In the genomic region with DNA sequence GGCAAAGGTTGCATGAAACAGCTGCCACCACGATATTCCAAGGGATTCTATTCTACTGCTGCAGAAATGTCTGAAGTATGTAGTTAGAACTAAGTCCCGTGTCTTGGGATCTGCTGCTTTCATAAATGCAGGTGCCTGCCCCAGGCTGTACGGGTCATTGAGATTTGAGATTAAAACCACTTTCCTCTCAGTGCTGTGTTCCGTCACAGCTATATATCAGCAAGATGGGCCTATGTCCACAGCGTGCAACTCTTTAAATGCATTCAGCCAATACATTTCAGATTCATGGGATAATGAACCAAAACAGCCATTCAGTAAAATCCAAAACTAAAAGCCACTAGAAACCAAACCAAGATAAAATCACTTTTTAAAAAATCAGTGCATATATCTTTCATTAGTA, we compare ENCODE assay signal across 28 cellular contexts.
"Had no signal": no experiment of that assay in that cellular context is flagged by ENCODE, and none has a peak within 500 bp of the region (broad histone marks: within the 10 kb centered on the region; RNA-seq: fewer than 3 reads in every experiment).

No MANE protein-coding gene starts in this region.

- H3K4me3 Mint-ChIP-seq: activated CD4-positive, alpha-beta T cell treated with anti-CD3 and anti-CD28 coated beads, Interleukin-2, amount 10 ng/mL, durations not matched to agents 7 days and 5 days; activated CD8-positive, alpha-beta T cell treated with anti-CD3 and anti-CD28 coated beads for 36 hours; activated naive CD8-positive, alpha-beta T cell; activated T-cell treated with anti-CD3 and anti-CD28 coated beads, Interleukin-2, amount 50 U/mL, for 4 hours; activated T-helper 17 cell treated with anti-CD3 and anti-CD28 coated beads, Interleukin-2, amount 50 U/mL, for 72 hours; central memory CD8-positive, alpha-beta T cell; dendritic cell treated with granulocyte-macrophage colony-stimulating factor and Interleukin-4, amounts not matched to agents 40 ng/mL and 50 ng/mL, for 4 days; endodermal cell; T-helper 17 cell; T-helper 2 cell treated with Interferon-gamma antibody and Interleukin-4, amounts not matched to agents 5 μg/mL and 100 μg/mL, for 36 hours had no signal

- H3K27ac Mint-ChIP-seq: activated CD4-positive, alpha-beta T cell treated with anti-CD3 and anti-CD28 coated beads, Interleukin-2, amount 10 ng/mL, durations not matched to agents 7 days and 5 days; activated CD8-positive, alpha-beta T cell treated with anti-CD3 and anti-CD28 coated beads for 36 hours; activated naive CD8-positive, alpha-beta T cell; activated T-helper 17 cell treated with anti-CD3 and anti-CD28 coated beads, Interleukin-2, amount 50 U/mL, for 72 hours; dendritic cell treated with granulocyte-macrophage colony-stimulating factor and Interleukin-4, amounts not matched to agents 40 ng/mL and 50 ng/mL, for 4 days; endodermal cell; T-helper 17 cell; T-helper 2 cell treated with Interferon-gamma antibody and Interleukin-4, amounts not matched to agents 5 μg/mL and 100 μg/mL, for 36 hours had no signal

- H3K4me3 ChIP-seq: coronary artery, dorsolateral prefrontal cortex had no signal

- H3K36me3 Mint-ChIP-seq: activated naive CD8-positive, alpha-beta T cell had no signal

- ATAC-seq: activated CD8-positive, alpha-beta T cell treated with anti-CD3 and anti-CD28 coated beads for 36 hours; activated T-cell treated with anti-CD3 and anti-CD28 coated beads, Interleukin-2, amount 50 U/mL, for 4 hours; activated T-helper 17 cell treated with anti-CD3 and anti-CD28 coated beads, Interleukin-2, amount 50 U/mL, for 72 hours; esophagus mucosa; T-helper 17 cell had no signal

- H3K4me1 Mint-ChIP-seq: activated CD4-positive, alpha-beta T cell treated with anti-CD3 and anti-CD28 coated beads, Interleukin-2, amount 10 ng/mL, durations not matched to agents 7 days and 5 days; activated T-helper 17 cell treated with anti-CD3 and anti-CD28 coated beads, Interleukin-2, amount 50 U/mL, for 72 hours; central memory CD8-positive, alpha-beta T cell; T-helper 17 cell had no signal

- H3K27me3 Mint-ChIP-seq: activated CD4-positive, alpha-beta T cell treated with anti-CD3 and anti-CD28 coated beads, Interleukin-2, amount 10 ng/mL, durations not matched to agents 7 days and 5 days; activated CD8-positive, alpha-beta T cell treated with anti-CD3 and anti-CD28 coated beads for 36 hours; activated naive CD8-positive, alpha-beta T cell; activated T-helper 17 cell treated with anti-CD3 and anti-CD28 coated beads, Interleukin-2, amount 50 U/mL, for 72 hours; central memory CD8-positive, alpha-beta T cell; dendritic cell treated with granulocyte-macrophage colony-stimulating factor and Interleukin-4, amounts not matched to agents 40 ng/mL and 50 ng/mL, for 4 days; T-helper 17 cell had no signal

- H3K36me3 ChIP-seq: brain microvascular endothelial cell had no signal

- DNase-seq: activated CD4-positive, alpha-beta T cell treated with anti-CD3 and anti-CD28 coated beads for 4 hours; activated CD4-positive, alpha-beta T cell treated with anti-CD3 and anti-CD28 coated beads, Interleukin-2, amount 10 ng/mL, durations not matched to agents 7 days and 5 days; activated CD4-positive, alpha-beta T cell treated with anti-CD3 and anti-CD28 coated beads, Interleukin-2, amount 50 U/mL, for 48 hours; activated CD4-positive, CD25-positive, alpha-beta regulatory T cell; activated CD4-positive, CD25-positive, alpha-beta regulatory T cell treated with anti-CD3 and anti-CD28 coated beads, Interleukin-2, amount 50 U/mL, for 72 hours; activated CD8-positive, alpha-beta memory T cell treated with anti-CD3 and anti-CD28 coated beads for 24 hours; activated CD8-positive, alpha-beta T cell treated with anti-CD3 and anti-CD28 coated beads for 36 hours; activated effector memory CD4-positive, alpha-beta T cell treated with Interleukin-2 at 50 U/mL for 16 hours; activated gamma-delta T cell treated with Interleukin-2 at 50 U/mL for 16 hours; activated naive CD4-positive, alpha-beta T cell treated with anti-CD3 and anti-CD28 coated beads, Interleukin-2, amount 50 U/mL, for 16 hours; activated naive CD4-positive, alpha-beta T cell treated with Interleukin-2 at 50 U/mL for 16 hours; activated T-cell treated with anti-CD3 and anti-CD28 coated beads, Interleukin-2, amount 50 U/mL, for 4 hours; amniotic stem cell; anterior cingulate cortex; brain microvascular endothelial cell; dorsolateral prefrontal cortex; effector memory CD4-positive, alpha-beta T cell; endodermal cell; foreskin fibroblast; head of caudate nucleus; T-helper 17 cell had no signal

- H3K27me3 ChIP-seq: brain microvascular endothelial cell had no signal

- H3K9me3 Mint-ChIP-seq: activated T-helper 17 cell treated with anti-CD3 and anti-CD28 coated beads, Interleukin-2, amount 50 U/mL, for 72 hours; dendritic cell treated with granulocyte-macrophage colony-stimulating factor and Interleukin-4, amounts not matched to agents 40 ng/mL and 50 ng/mL, for 4 days had no signal
